28 cellular contexts compared by ENCODE assay signal in the genomic region with DNA sequence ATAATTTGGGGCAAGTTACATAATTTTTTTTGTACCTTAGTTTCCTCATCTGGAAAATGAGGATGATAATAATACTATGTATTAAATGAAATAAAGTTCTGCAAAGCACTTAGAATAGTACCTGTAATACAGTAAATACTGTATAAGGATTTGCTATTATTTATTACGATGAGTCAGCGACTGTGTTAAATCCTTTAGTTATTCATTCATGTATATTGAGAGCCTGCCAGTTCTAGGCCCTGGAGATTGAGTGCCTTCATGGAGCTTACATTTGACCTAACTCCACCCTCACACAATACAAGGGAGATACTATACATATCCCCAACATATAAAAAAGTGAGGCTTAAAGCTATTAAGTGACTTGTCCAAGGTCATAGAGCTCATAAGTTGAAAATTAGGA.
DNase-seq lines count a peak whose midpoint lies in the region; ATAC-seq, FAIRE-seq and TF ChIP-seq lines count a peak whose summit lies in the region.
"Had no signal": no experiment of that assay in that cellular context is flagged by ENCODE, and none has a peak within 500 bp of the region (broad histone marks: within the 10 kb centered on the region; RNA-seq: fewer than 3 reads in every experiment).

No MANE protein-coding gene starts in this region.

- H3K4me1 ChIP-seq in HepG2 (ENCODE audit: insufficient read depth, low read length) (no peaks in the 10 kb centered on the region), right lobe of liver (no peaks in the 10 kb centered on the region), PC-3 (ENCODE audit: insufficient read depth, low read length) (no peaks in the 10 kb centered on the region), K562 (replicated peaks in 1 of 2; ENCODE audit: control insufficient read depth in 2 of 2, insufficient read depth in 2 of 2, low read length in 2 of 2) (peaks cover 0 to 3% of the 10 kb centered on the region in 2 experiments; a peak in 2 of 5 replicates)
- H3K4me1 ChIP-seq: BE2C, BLaER1 had no signal

- POLR2A ChIA-PET in HepG2 (lab: Yijun Ruan, JAX) (no interaction called here), PC-3 (lab: Charles Lee; ENCODE audit: unreplicated experiment) (no interaction called here), K562 (lab: Yijun Ruan, JAX) (no interaction called here)

- no peak overlapping the region for H2AFZ ChIP-seq in HepG2 (ENCODE audit: low read length)
- H2AFZ ChIP-seq in PC-3 (ENCODE audit: low read length), result no peak overlapping the region
- H2AFZ ChIP-seq in K562 (ENCODE audit: low read depth, low read length), result no peak overlapping the region

- H3K79me2 ChIP-seq in HepG2 (ENCODE audit: insufficient read depth, low read length), result no peaks in the 10 kb centered on the region
- no peaks in the 10 kb centered on the region for H3K79me2 ChIP-seq in PC-3 (ENCODE audit: low read length)
- H3K79me2 ChIP-seq in K562 (ENCODE audit: control insufficient read depth, insufficient read depth, low read length), result no peaks in the 10 kb centered on the region

- H3K9me2 ChIP-seq in PC-3 (replicated peaks; ENCODE audit: low read length), result no peaks in the 10 kb centered on the region

- BruUV-seq in HepG2 (replicated peaks; lab: Mats Ljungman, UMichigan) (no TSS peak), PC-3 (replicated peaks; lab: Mats Ljungman, UMichigan) (no TSS peak), K562 (replicated peaks; lab: Mats Ljungman, UMichigan) (no TSS peak)

- TF ChIP-seq CTCF in HepG2 (CRISPR knock-in tag; IDR thresholded peaks at IDR 0.05) (no peak), right lobe of liver (IDR thresholded peaks at IDR 0.05) (no peak), PC-3 (conservative IDR thresholded peaks at IDR 0.05; ENCODE audit: low read depth, low read length) (no peak), K562 (IDR thresholded peaks at IDR 0.05 in 2 of 3, conservative IDR thresholded peaks at IDR 0.05 in 1 of 3; ENCODE audit: insufficient read depth in 2 of 3, low read depth in 1 of 3, low read length in 3 of 3) (no peak)

- TF ChIP-seq EP300 in HepG2 (IDR thresholded peaks at IDR 0.05; ENCODE audit: low read depth in 2 of 2, low read length in 2 of 2), result no peak
- TF ChIP-seq EP300 in HepG2 (CRISPR knock-in tag; IDR thresholded peaks at IDR 0.05; ENCODE audit: borderline replicate concordance), result no peak
- no peak for TF ChIP-seq EP300 in K562 (IDR thresholded peaks at IDR 0.05; ENCODE audit: low read length)

- no peak overlapping the region for H3K4me3 ChIP-seq in HepG2 (replicated peaks in 1 of 3; ENCODE audit: insufficient read depth in 1 of 3, low read depth in 2 of 3, low read length in 3 of 3)
- H3K4me3 ChIP-seq in right lobe of liver, result no peak overlapping the region
- H3K4me3 ChIP-seq in PC-3 (ENCODE audit: low read length), result no peak overlapping the region
- no peak overlapping the region for H3K4me3 ChIP-seq in K562
- H3K4me3 ChIP-seq: BLaER1, GM12878 had no signal

- H4K20me1 ChIP-seq in HepG2 (ENCODE audit: insufficient read depth, low read length) (no peaks in the 10 kb centered on the region), PC-3 (ENCODE audit: low read length) (no peaks in the 10 kb centered on the region), K562 (replicated peaks; ENCODE audit: control insufficient read depth, insufficient read depth, low read length) (no peaks in the 10 kb centered on the region)

- H3K9me3 Mint-ChIP-seq in activated CD8-positive, alpha-beta memory T cell treated with anti-CD3 and anti-CD28 coated beads, Interleukin-2, amount 10 ng/mL, durations not matched to agents 7 days and 5 days (ENCODE audit: low read depth), result no peaks in the 10 kb centered on the region
- H3K9me3 Mint-ChIP-seq in activated T-cell treated with anti-CD3 and anti-CD28 coated beads, Interleukin-2, amount 50 U/mL, for 4 hours, result no peaks in the 10 kb centered on the region
- H3K9me3 Mint-ChIP-seq: CD14-positive monocyte; CD4-positive, alpha-beta memory T cell; CD8-positive, alpha-beta memory T cell had no signal

- no peaks in the 10 kb centered on the region for H3K36me3 Mint-ChIP-seq in activated CD8-positive, alpha-beta memory T cell treated with anti-CD3 and anti-CD28 coated beads, Interleukin-2, amount 10 ng/mL, durations not matched to agents 7 days and 5 days
- peaks cover 4% of the 10 kb centered on the region for H3K36me3 Mint-ChIP-seq in activated T-cell treated with anti-CD3 and anti-CD28 coated beads, Interleukin-2, amount 50 U/mL, for 4 hours (ENCODE audit: insufficient read depth)
- H3K36me3 Mint-ChIP-seq: CD4-positive, alpha-beta memory T cell had no signal

- no peak overlapping the region for H3K4me2 ChIP-seq in HepG2 (ENCODE audit: low read depth, low read length)
- no peak overlapping the region for H3K4me2 ChIP-seq in PC-3 (ENCODE audit: low read length)
- no peak overlapping the region for H3K4me2 ChIP-seq in K562 (ENCODE audit: insufficient read depth, low read length)
- H3K4me2 ChIP-seq: BLaER1 had no signal

- TF ChIP-seq POLR2A in HepG2 (IDR thresholded peaks at IDR 0.05; ENCODE audit: insufficient read depth in 1 of 2, low read depth in 2 of 2, low read length in 2 of 2), result no peak
- no peak for TF ChIP-seq POLR2A in right lobe of liver (IDR thresholded peaks at IDR 0.05)
- no peak for TF ChIP-seq POLR2A in K562 (conservative IDR thresholded peaks at IDR 0.05)

- no peaks in the 10 kb centered on the region for H3K4me1 Mint-ChIP-seq in activated CD8-positive, alpha-beta memory T cell treated with anti-CD3 and anti-CD28 coated beads, Interleukin-2, amount 10 ng/mL, durations not matched to agents 7 days and 5 days
- H3K4me1 Mint-ChIP-seq in activated T-cell treated with anti-CD3 and anti-CD28 coated beads, Interleukin-2, amount 50 U/mL, for 4 hours (ENCODE audit: low read depth), result no peaks in the 10 kb centered on the region
- H3K4me1 Mint-ChIP-seq: CD4-positive, alpha-beta memory T cell; CD4-positive, CD25-positive, alpha-beta regulatory T cell; CD8-positive, alpha-beta memory T cell had no signal

- in situ Hi-C loops in HepG2 (cut with HindIII; ENCODE audit: extremely low pct_ligation_motif_present, low pct_unique_long_range_greater_than_20kb), result no loop called here
- in situ Hi-C loops in K562 (cut with MboI), result no loop called here

- TF ChIP-seq RAD21 in HepG2 (CRISPR knock-in tag; IDR thresholded peaks at IDR 0.05) (no peak), K562 (CRISPR knock-in tag; conservative IDR thresholded peaks at IDR 0.05 in 1 of 2, IDR thresholded peaks at IDR 0.05 in 1 of 2) (no peak)

- FAIRE-seq in HepG2 (lab: Jason Lieb, UNC) (no peak), K562 (lab: Jason Lieb, UNC) (no peak), islet of Langerhans (lab: Jason Lieb, UNC) (peak; percentile 79)
- FAIRE-seq: GM12878, GM12892, GM18507 had no signal

- H3K27me3 Mint-ChIP-seq in activated CD8-positive, alpha-beta memory T cell treated with anti-CD3 and anti-CD28 coated beads, Interleukin-2, amount 10 ng/mL, durations not matched to agents 7 days and 5 days, result no peaks in the 10 kb centered on the region
- H3K27me3 Mint-ChIP-seq in activated T-cell treated with anti-CD3 and anti-CD28 coated beads, Interleukin-2, amount 50 U/mL, for 4 hours (ENCODE audit: low read depth), result no peaks in the 10 kb centered on the region
- H3K27me3 Mint-ChIP-seq: CD4-positive, alpha-beta memory T cell; CD4-positive, CD25-positive, alpha-beta regulatory T cell had no signal

- ATAC-seq in HepG2 (no peak), right lobe of liver (no peak), PC-3 (peak; percentile 27; the same call in 1 of the 2 replicates), K562 (no peak)
- ATAC-seq in activated CD8-positive, alpha-beta memory T cell treated with anti-CD3 and anti-CD28 coated beads, Interleukin-2, amount 10 ng/mL, durations not matched to agents 7 days and 5 days, result no peak
- ATAC-seq in activated T-cell treated with anti-CD3 and anti-CD28 coated beads, Interleukin-2, amount 50 U/mL, for 4 hours, result no peak
- ATAC-seq: GM12878 had no signal

- 95% methylated on average over 2 of the region's 2 CpGs for WGBS in HepG2 (ENCODE audit: low lambda C conversion rate)
- WGBS in right lobe of liver (ENCODE audit: insufficient coverage, low coverage, low lambda C conversion rate, missing lambda C conversion rate), result 83% methylated on average over 2 of the region's 2 CpGs
- WGBS in K562 (ENCODE audit: insufficient coverage, low coverage, missing lambda C conversion rate), result 42% methylated on average over 2 of the region's 2 CpGs

- DNase-seq in HepG2 (ENCODE audit: low spot score) (no peak), right lobe of liver (no peak), PC-3 (no peak), K562 (ENCODE audit: extremely low read depth in 1 of 4, low spot score in 3 of 4) (no peak), RKO (ENCODE audit: low spot score) (no peak)
- DNase-seq in activated CD8-positive, alpha-beta memory T cell treated with anti-CD3 and anti-CD28 coated beads, Interleukin-2, amount 10 ng/mL, durations not matched to agents 7 days and 5 days, result no peak
- no peak for DNase-seq in activated T-cell treated with anti-CD3 and anti-CD28 coated beads, Interleukin-2, amount 50 U/mL, for 4 hours
- DNase-seq: ACHN; BE2C; C1 segment of cervical spinal cord; CD4-positive, alpha-beta memory T cell; CD4-positive, CD25-positive, alpha-beta regulatory T cell; CD8-positive, alpha-beta memory T cell; COR-L47; DMS 273 treated with DMSO at 0.1 percent for 48 hours; DMS153; DMS53; DMS79; DND-41; EL; GDM1 had no signal

- peaks cover 2% of the 10 kb centered on the region for H3K9me1 ChIP-seq in K562 (ENCODE audit: control insufficient read depth, insufficient read depth, low read length)

- H3K27ac ChIP-seq in HepG2 (ENCODE audit: extremely low read length, insufficient read depth, low read length), result no peak overlapping the region
- no peak overlapping the region for H3K27ac ChIP-seq in right lobe of liver
- no peak overlapping the region for H3K27ac ChIP-seq in PC-3 (ENCODE audit: low read length)
- H3K27ac ChIP-seq in K562 (ENCODE audit: extremely low read depth, low read depth, low read length), result no peak overlapping the region
- H3K27ac ChIP-seq: 22Rv1, BLaER1 had no signal

- no peak overlapping the region for H3K27ac Mint-ChIP-seq in activated CD8-positive, alpha-beta memory T cell treated with anti-CD3 and anti-CD28 coated beads, Interleukin-2, amount 10 ng/mL, durations not matched to agents 7 days and 5 days
- H3K27ac Mint-ChIP-seq: CD14-positive monocyte; CD4-positive, alpha-beta memory T cell; CD8-positive, alpha-beta memory T cell had no signal

- H3K36me3 ChIP-seq in HepG2 (replicated peaks in 1 of 2; ENCODE audit: control insufficient read depth in 1 of 2, insufficient read depth in 2 of 2, low read length in 2 of 2) (no peaks in the 10 kb centered on the region), right lobe of liver (no peaks in the 10 kb centered on the region), PC-3 (ENCODE audit: low read depth, low read length) (no peaks in the 10 kb centered on the region), K562 (ENCODE audit: control insufficient read depth, insufficient read depth, low read length) (no peaks in the 10 kb centered on the region)
- H3K36me3 ChIP-seq: BE2C, BLaER1 had no signal

- CTCF ChIA-PET in HepG2 (lab: Yijun Ruan, JAX; ENCODE audit: low intra/inter-chr PET ratio, low total read pairs), result no interaction called here
- CTCF ChIA-PET in PC-3 (lab: Charles Lee), result no interaction called here
- CTCF ChIA-PET in K562 (lab: Yijun Ruan, JAX; ENCODE audit: low intra/inter-chr PET ratio), result no interaction called here
- CTCF ChIA-PET in activated CD8-positive, alpha-beta memory T cell treated with anti-CD3 and anti-CD28 coated beads, Interleukin-2, amount 10 ng/mL, durations not matched to agents 7 days and 5 days (lab: Charles Lee), result no interaction called here

- H3K9ac ChIP-seq in HepG2 (ENCODE audit: insufficient read depth, low read depth, low read length) (no peak overlapping the region), PC-3 (ENCODE audit: low read length) (no peak overlapping the region), K562 (ENCODE audit: insufficient read depth in 1 of 2, low read depth in 2 of 2, low read length in 2 of 2) (no peak overlapping the region)
- H3K9ac ChIP-seq: BLaER1 had no signal

- intact Hi-C loops in HepG2 (cut with micrococcal nuclease; ENCODE audit: unreplicated experiment) (no loop called here), right lobe of liver (cut with DNase I) (no loop called here), PC-3 (cut with micrococcal nuclease) (no loop called here), K562 (cut with micrococcal nuclease) (no loop called here)

- H3K27me3 ChIP-seq in HepG2 (ENCODE audit: control insufficient read depth in 1 of 2, insufficient read depth in 2 of 2, low read length in 2 of 2) (no peaks in the 10 kb centered on the region), right lobe of liver (no peaks in the 10 kb centered on the region), PC-3 (ENCODE audit: low read length) (no peaks in the 10 kb centered on the region), K562 (ENCODE audit: control insufficient read depth in 2 of 2, insufficient read depth in 2 of 2, low read length in 2 of 2) (no peaks in the 10 kb centered on the region)
- H3K27me3 ChIP-seq: BE2C had no signal

- H3K9me3 ChIP-seq in HepG2 (ENCODE audit: low read length) (no peaks in the 10 kb centered on the region), right lobe of liver (no peaks in the 10 kb centered on the region), PC-3 (ENCODE audit: low read length) (no peaks in the 10 kb centered on the region), K562 (replicated peaks; ENCODE audit: control insufficient read depth, insufficient read depth, low read depth, low read length) (no peaks in the 10 kb centered on the region)
- H3K9me3 ChIP-seq: BE2C, BLaER1 had no signal

- no peak overlapping the region for H3K4me3 Mint-ChIP-seq in activated CD8-positive, alpha-beta memory T cell treated with anti-CD3 and anti-CD28 coated beads, Interleukin-2, amount 10 ng/mL, durations not matched to agents 7 days and 5 days
- no peak overlapping the region for H3K4me3 Mint-ChIP-seq in activated T-cell treated with anti-CD3 and anti-CD28 coated beads, Interleukin-2, amount 50 U/mL, for 4 hours
- H3K4me3 Mint-ChIP-seq: CD14-positive monocyte; CD4-positive, alpha-beta memory T cell; CD4-positive, CD25-positive, alpha-beta regulatory T cell; CD8-positive, alpha-beta memory T cell had no signal

- H3F3A ChIP-seq in PC-3 (ENCODE audit: low read length, unreplicated experiment), result no peaks in the 10 kb centered on the region
